In the genomic region with DNA sequence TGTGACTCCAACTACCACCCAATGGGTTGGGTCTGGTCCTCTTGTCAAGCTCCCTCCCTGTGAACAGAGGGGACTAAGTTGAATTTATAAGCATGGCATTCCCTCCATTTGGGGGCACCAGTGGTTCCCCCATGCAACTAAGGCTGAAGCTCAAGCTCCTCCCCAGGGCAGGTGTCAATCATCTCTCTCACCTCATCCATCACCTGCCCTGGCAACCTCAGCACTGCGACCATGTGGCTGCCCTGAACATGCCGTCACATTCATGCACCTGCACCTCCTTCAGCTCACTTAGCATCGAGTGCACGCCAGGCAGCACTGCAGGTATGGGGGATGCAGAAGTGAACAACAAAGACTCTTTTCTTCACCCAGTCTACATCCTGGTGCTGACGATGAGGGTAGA, we compare ENCODE assay signal across 23 cellular contexts.
"Had no signal": no experiment of that assay in that cellular context is flagged by ENCODE, and none has a peak within 500 bp of the region (broad histone marks: within the 10 kb centered on the region; RNA-seq: fewer than 3 reads in every experiment).

No MANE protein-coding gene starts in this region.

- H3K9me3 Mint-ChIP-seq: activated T-helper 2 cell treated with anti-CD3 and anti-CD28 coated beads, Interferon-gamma antibody, Interleukin-2, Interleukin-4, amounts not matched to agents 10 μg/mL and 5 μg/mL and 100 μg/mL, durations not matched to agents 14 hours and 24 hours and 36 hours had no signal

- H3K4me3 Mint-ChIP-seq: activated CD4-positive, alpha-beta memory T cell treated with anti-CD3 and anti-CD28 coated beads, Interleukin-2, amount 10 ng/mL, durations not matched to agents 7 days and 5 days; activated CD4-positive, alpha-beta T cell treated with anti-CD3 and anti-CD28 coated beads for 36 hours; activated T-cell treated with anti-CD3 and anti-CD28 coated beads, Interleukin-2, amount 50 U/mL, for 72 hours had no signal

- H3K4me1 Mint-ChIP-seq: activated CD4-positive, alpha-beta memory T cell treated with anti-CD3 and anti-CD28 coated beads, Interleukin-2, amount 10 ng/mL, durations not matched to agents 7 days and 5 days; activated CD4-positive, alpha-beta T cell treated with anti-CD3 and anti-CD28 coated beads for 36 hours had no signal

- H3K27ac Mint-ChIP-seq: activated CD4-positive, alpha-beta memory T cell treated with anti-CD3 and anti-CD28 coated beads, Interleukin-2, amount 10 ng/mL, durations not matched to agents 7 days and 5 days; activated CD4-positive, alpha-beta T cell treated with anti-CD3 and anti-CD28 coated beads for 36 hours; activated T-cell treated with anti-CD3 and anti-CD28 coated beads, Interleukin-2, amount 50 U/mL, for 72 hours; activated T-helper 2 cell treated with anti-CD3 and anti-CD28 coated beads, Interferon-gamma antibody, Interleukin-2, Interleukin-4, amounts not matched to agents 10 μg/mL and 5 μg/mL and 100 μg/mL, durations not matched to agents 14 hours and 24 hours and 36 hours had no signal

- DNase-seq: activated CD4-positive, alpha-beta memory T cell treated with anti-CD3 and anti-CD28 coated beads, Interleukin-2, amount 10 ng/mL, durations not matched to agents 7 days and 5 days; activated CD4-positive, alpha-beta T cell treated with anti-CD3 and anti-CD28 coated beads for 36 hours; activated CD4-positive, alpha-beta T cell treated with anti-CD3 and anti-CD28 coated beads, Interleukin-2, amount 50 U/mL, for 1 hour; activated naive CD4-positive, alpha-beta T cell treated with anti-CD3 and anti-CD28 coated beads, Interleukin-2, amount 50 U/mL, for 16 hours; activated T-cell treated with anti-CD3 and anti-CD28 coated beads, Interleukin-2, amount 50 U/mL, for 72 hours; aorta; central memory CD4-positive, alpha-beta T cell; MM.1S; NCI-H1105; NCI-H1436; NCI-H1694 treated with DMSO at 0.1 percent for 48 hours; NCI-H2029 treated with DMSO at 0.1 percent for 48 hours; NCI-H2171; NCI-H2227 treated with DMSO at 0.1 percent for 48 hours; NCI-H446 treated with DMSO at 0.1 percent for 48 hours; NCI-H526 treated with DMSO at 0.1 percent for 48 hours; NCI-H82; Right ventricle myocardium superior; SJCRH30; SK-N-SH; T-helper 1 cell; WERI-Rb-1 had no signal

- H3K27me3 Mint-ChIP-seq: activated CD4-positive, alpha-beta memory T cell treated with anti-CD3 and anti-CD28 coated beads, Interleukin-2, amount 10 ng/mL, durations not matched to agents 7 days and 5 days had no signal

- ATAC-seq: activated CD4-positive, alpha-beta T cell treated with anti-CD3 and anti-CD28 coated beads for 36 hours; activated T-cell treated with anti-CD3 and anti-CD28 coated beads, Interleukin-2, amount 50 U/mL, for 72 hours had no signal
